In genomic region chr15:80977627-80978036, GRCh38 we compare ENCODE assay signal across 8 cellular contexts. TPM values are rescaled to one million over a fixed set of nuclear protein-coding genes. Genes with fewer than 3 reads are reported as not detected.
DNase-seq lines count a peak whose midpoint lies in the region; ATAC-seq, FAIRE-seq and TF ChIP-seq lines count a peak whose summit lies in the region.

No MANE protein-coding gene starts in this region.

- H3K36me3 Mint-ChIP-seq in astrocyte (ENCODE audit: low read depth, unreplicated experiment), result peaks cover 17% of the 10 kb centered on the region

- no peak overlapping the region for H3K27ac Mint-ChIP-seq in astrocyte (ENCODE audit: unreplicated experiment)

- H3K27me3 Mint-ChIP-seq in astrocyte (ENCODE audit: low read depth, unreplicated experiment), result no peaks in the 10 kb centered on the region

- H3K9ac ChIP-seq in astrocyte (ENCODE audit: low read length), result no peak overlapping the region

- H3K27me3 ChIP-seq in astrocyte (ENCODE audit: insufficient read depth, low read length), result no peaks in the 10 kb centered on the region

- H4K20me1 ChIP-seq in astrocyte (ENCODE audit: insufficient read depth, low read length), result peaks cover 43% of the 10 kb centered on the region

- no peak overlapping the region for H3K4me3 ChIP-seq in astrocyte (ENCODE audit: insufficient read depth, low read depth, low read length)

- no peak overlapping the region for H3K4me2 ChIP-seq in astrocyte (ENCODE audit: low read length)

- no peak overlapping the region for H2AFZ ChIP-seq in astrocyte (ENCODE audit: low read depth, low read length)

- H3K4me1 Mint-ChIP-seq in astrocyte (ENCODE audit: low read depth, unreplicated experiment), result peaks cover 24% of the 10 kb centered on the region

- H3K9me3 ChIP-seq in astrocyte (ENCODE audit: insufficient read depth, low read depth, low read length), result no peaks in the 10 kb centered on the region

- peaks cover 52% of the 10 kb centered on the region for H3K79me2 ChIP-seq in astrocyte (ENCODE audit: insufficient read depth, low read length)

- H3K27ac ChIP-seq in astrocyte (ENCODE audit: low read depth, low read length), result no peak overlapping the region

- peaks cover 7% of the 10 kb centered on the region for H3K36me3 ChIP-seq in astrocyte (ENCODE audit: insufficient read depth, low read length)

- TF ChIP-seq CTCF in astrocyte (IDR thresholded peaks at IDR 0.05; ENCODE audit: insufficient read depth, low read depth, low read length), result peak; percentile 38

- H3K4me3 Mint-ChIP-seq in astrocyte (ENCODE audit: unreplicated experiment), result no peak overlapping the region

- no peaks in the 10 kb centered on the region for H3K9me3 Mint-ChIP-seq in astrocyte (ENCODE audit: unreplicated experiment)

- FAIRE-seq in astrocyte (lab: Jason Lieb, UNC), result no peak

- no peaks in the 10 kb centered on the region for H3K4me1 ChIP-seq in astrocyte (ENCODE audit: insufficient read depth, low read length)

- DNase-seq in AML-193 (lab: John Stamatoyannopoulos, UW) (peak; percentile 33 to 53), HCEC 1CT (peak; percentile 28), RKO (ENCODE audit: low spot score) (peak; percentile 29), astrocyte (ENCODE audit: low read depth) (no peak), hypothalamus (lab: John Stamatoyannopoulos, UW) (peak in 31 of 51 donors; percentile 7 to 79 (median 40))
- peak; percentile 36 for DNase-seq in stimulated activated CD4-positive, alpha-beta T cell treated with anti-CD3 and anti-CD28 coated beads, Interleukin-4, amount 100 ng/mL, for 24 hours

- no peak for ATAC-seq in GM19351 (IDR thresholded peaks at IDR 0.05; ENCODE audit: unreplicated experiment)
- no peak for ATAC-seq in GM21619 (IDR thresholded peaks at IDR 0.05; ENCODE audit: unreplicated experiment)

RNA-seq across cellular contexts. Expression of gene MESD, which starts 12.0 kb away (rescaled TPM):
- total RNA-seq in astrocyte, result 33.1 and 34.8 TPM in 2 replicates

RNA-seq across cellular contexts. Expression of gene TLNRD1, which starts 23.1 kb away (rescaled TPM):
- total RNA-seq in astrocyte, result 24.2 and 24.3 TPM in 2 replicates
